8 cellular contexts compared by ENCODE assay signal in the genomic region with DNA sequence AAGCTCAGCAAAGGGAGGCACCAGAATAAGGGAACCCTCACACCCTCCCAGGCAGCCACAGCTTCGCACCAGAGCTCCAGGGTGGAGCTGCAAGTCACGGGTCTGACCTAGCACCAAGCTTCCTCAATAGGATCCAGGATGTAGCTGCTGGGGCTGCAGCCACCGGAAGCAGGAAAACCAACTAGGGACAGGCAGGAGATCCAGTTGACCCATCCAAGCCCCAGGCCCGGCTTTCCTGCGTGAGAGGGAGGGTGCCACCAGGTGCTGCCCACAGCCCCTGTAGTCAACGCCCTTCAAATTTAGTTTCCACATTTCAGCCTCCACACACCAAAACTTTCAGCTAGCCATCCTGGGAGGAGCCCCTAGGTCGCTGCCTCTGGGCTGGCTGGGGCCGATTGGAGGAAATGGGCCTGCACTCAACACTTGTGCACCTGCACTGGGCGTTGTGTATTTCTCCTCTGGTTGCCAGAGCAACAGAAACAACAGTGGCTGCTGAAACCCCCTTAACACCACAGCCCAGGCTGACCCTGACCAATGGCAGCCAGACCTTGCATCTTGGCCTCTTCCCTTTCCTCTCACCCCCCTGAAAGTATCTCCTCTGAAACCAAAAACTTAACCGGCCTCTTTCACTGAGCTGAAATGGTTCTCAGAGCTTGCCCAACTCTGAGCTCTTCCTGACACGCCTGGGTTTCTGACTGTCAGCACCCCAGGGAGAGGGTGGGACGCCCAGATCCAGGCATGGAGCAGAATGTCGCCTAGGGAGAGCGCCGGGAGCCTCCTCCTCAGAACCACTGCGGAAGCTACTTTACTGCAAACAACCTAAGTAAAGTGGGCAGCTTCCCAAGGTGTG.
DNase-seq lines count a peak whose midpoint lies in the region; ATAC-seq, FAIRE-seq and TF ChIP-seq lines count a peak whose summit lies in the region.

No MANE protein-coding gene starts in this region.

- H3K9ac ChIP-seq in BLaER1 treated with 17β-estradiol and CSF1 and Interleukin-3, amounts not matched to agents 10 nM and 100 nM: peak overlapping the region; percentile 1 to 80 (median 66); a peak in 20 of 22 replicates

- FAIRE-seq in GM19239 (lab: Jason Lieb, UNC): peak; percentile 99

- peak overlapping the region; percentile 49 to 93 (median 82); a peak in 21 of 22 replicates for H3K27ac ChIP-seq in BLaER1 treated with 17β-estradiol and CSF1 and Interleukin-3, amounts not matched to agents 10 nM and 100 nM
- H3K27ac ChIP-seq in heart right ventricle: peak overlapping the region; percentile 8 to 80 (median 69)

- TF ChIP-seq CTCF in heart right ventricle (IDR thresholded peaks at IDR 0.05) (no peak), BE2C (IDR thresholded peaks at IDR 0.05; ENCODE audit: low read depth, low read length) (no peak)

- peak; percentile 99 for ATAC-seq in HG03159 (IDR thresholded peaks at IDR 0.05; ENCODE audit: unreplicated experiment)
- peak; percentile 44 to 83 (median 68) for ATAC-seq in heart right ventricle
- ATAC-seq in stimulated activated naive CD8-positive, alpha-beta T cell treated with anti-CD3 and anti-CD28 coated beads, Interleukin-15, Interleukin-2, amounts not matched to agents 100 U/mL and 50 U/mL, for 24 hours: peak; percentile 81

- WGBS in heart right ventricle, 2 donors: 54 to 67% methylated on average over 16 of the region's 16 CpGs

- H3K9me3 ChIP-seq in BLaER1 treated with 17β-estradiol and CSF1 and Interleukin-3, amounts not matched to agents 10 nM and 100 nM (replicated peaks in 1 of 11): peaks cover 9 to 23% (median 12%) of the 10 kb centered on the region in 11 experiments
- H3K9me3 ChIP-seq in heart right ventricle: peaks cover 0 to 8% (median 2%) of the 10 kb centered on the region in 11 donors
- no peaks in the 10 kb centered on the region; the same call in 1 of the 2 replicates for H3K9me3 ChIP-seq in BE2C

- H3K4me2 ChIP-seq in BLaER1 treated with 17β-estradiol and CSF1 and Interleukin-3, amounts not matched to agents 10 nM and 100 nM: peak overlapping the region; percentile 72 to 90 (median 84)

- no peaks in the 10 kb centered on the region for H4K20me1 ChIP-seq in BLaER1 treated with 17β-estradiol and CSF1 and Interleukin-3, amounts not matched to agents 10 nM and 100 nM

- H3K36me3 ChIP-seq in BLaER1 treated with 17β-estradiol and CSF1 and Interleukin-3, amounts not matched to agents 10 nM and 100 nM: no peaks in the 10 kb centered on the region
- H3K36me3 ChIP-seq in heart right ventricle (no peaks in the 10 kb centered on the region), BE2C (no peaks in the 10 kb centered on the region)

- peaks cover 65 to 87% (median 73%) of the 10 kb centered on the region in 10 experiments for H3K4me1 ChIP-seq in BLaER1 treated with 17β-estradiol and CSF1 and Interleukin-3, amounts not matched to agents 10 nM and 100 nM
- peaks cover 7 to 50% (median 41%) of the 10 kb centered on the region in 9 donors for H3K4me1 ChIP-seq in heart right ventricle
- H3K4me1 ChIP-seq in BE2C: peaks cover 13% of the 10 kb centered on the region

- H3K27me3 ChIP-seq in BLaER1 treated with 17β-estradiol and CSF1 and Interleukin-3, amounts not matched to agents 10 nM and 100 nM: no peaks in the 10 kb centered on the region
- no peaks in the 10 kb centered on the region for H3K27me3 ChIP-seq in heart right ventricle
- no peaks in the 10 kb centered on the region for H3K27me3 ChIP-seq in BE2C

- intact Hi-C loops in heart right ventricle (cut with DNase I): loop anchor here in 7 of 10 donors (2.0 to 10.0 kb wide), 8 partner anchors 28 to 314 kb away; partner anchors contain the start of gene MAP3K1 (in 5 of the 7)

- peak overlapping the region in 8 of 10 experiments; percentile 1 to 40 (median 22); a peak in 8 of 20 replicates for H3K4me3 ChIP-seq in BLaER1 treated with 17β-estradiol and CSF1 and Interleukin-3, amounts not matched to agents 10 nM and 100 nM
- H3K4me3 ChIP-seq in heart right ventricle: no peak overlapping the region
- no peak overlapping the region for H3K4me3 ChIP-seq in BE2C (ENCODE audit: low read depth, low read length)

- peak; percentile 62 for DNase-seq in GM19239 (ENCODE audit: insufficient read length, low spot score)
- peak; percentile 39 for DNase-seq in activated CD4-positive, alpha-beta T cell treated with anti-CD3 and anti-CD28 coated beads for 48 hours
- DNase-seq in heart right ventricle: peak; percentile 58 to 66
- peak; percentile 45 for DNase-seq in stimulated activated naive CD8-positive, alpha-beta T cell treated with anti-CD3 and anti-CD28 coated beads, Interleukin-15, Interleukin-2, amounts not matched to agents 100 U/mL and 50 U/mL, for 24 hours
- DNase-seq in BE2C: no peak
- DNase-seq in NCI-H1930 (lab: John Stamatoyannopoulos, UW): no peak

Comparison
In these comparisons a context has a peak if more than half of its experiments do, and no peak if none do; other contexts are left out.
1. H3K4me3 ChIP-seq: peak in BLaER1 treated with 17β-estradiol and CSF1 and Interleukin-3, amounts not matched to agents 10 nM and 100 nM (8 of 10); none in heart right ventricle (0 of 10) and BE2C (single experiment).
2. DNase-seq: peak in GM19239 (single experiment), activated CD4-positive, alpha-beta T cell treated with anti-CD3 and anti-CD28 coated beads for 48 hours (single experiment), heart right ventricle (2 of 2) and stimulated activated naive CD8-positive, alpha-beta T cell treated with anti-CD3 and anti-CD28 coated beads, Interleukin-15, Interleukin-2, amounts not matched to agents 100 U/mL and 50 U/mL, for 24 hours (single experiment); none in BE2C (single experiment) and NCI-H1930 (0 of 2).
3. Peak in every context shown above with its lines, with median percentiles within 50 percentile points of each other: ATAC-seq.